ENCODE assay signal across 20 cellular contexts in the genomic region with DNA sequence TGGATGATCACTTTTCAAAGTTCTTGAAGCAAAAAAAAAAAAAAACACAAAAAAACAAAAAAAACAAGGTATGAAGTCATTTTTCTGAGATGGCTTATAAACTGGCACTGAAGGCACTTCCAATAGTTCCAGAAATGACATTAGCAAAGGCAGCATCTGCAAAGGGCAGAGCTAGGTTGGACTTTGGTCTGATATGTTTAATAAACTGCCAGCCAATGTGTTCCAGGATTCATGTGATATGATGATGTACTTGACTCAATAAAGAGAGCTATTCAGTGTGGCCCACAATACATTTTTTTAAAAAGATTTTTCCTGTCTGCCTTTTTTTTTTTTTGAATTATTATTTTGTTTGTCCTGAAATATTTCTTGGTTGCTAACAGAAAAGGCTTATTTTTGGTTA.
"Had no signal": no experiment of that assay in that cellular context is flagged by ENCODE, and none has a peak within 500 bp of the region (broad histone marks: within the 10 kb centered on the region; RNA-seq: fewer than 3 reads in every experiment).

No MANE protein-coding gene starts in this region.

- H2AFZ ChIP-seq: parathyroid adenoma had no signal

- H3K27me3 ChIP-seq: heart left ventricle, left lung, stomach had no signal

- DNase-seq: effector memory CD8-positive, alpha-beta T cell; erythroblast; heart left ventricle; hippocampal formation; kidney glomerular epithelial cell; left lung; lower lobe of right lung; naive B cell; occipital lobe; retina; stimulated activated CD4-positive, alpha-beta T cell treated with anti-CD3 and anti-CD28 coated beads, Interleukin-2, amount 100 ng/mL, for 24 hours; stimulated activated naive CD4-positive, alpha-beta T cell; stomach; substantia nigra; trophoblast cell had no signal

- ATAC-seq: effector memory CD8-positive, alpha-beta T cell; heart left ventricle; left lung; lower lobe of right lung; sciatic nerve had no signal

- FAIRE-seq: frontal cortex had no signal

- H3K27ac ChIP-seq: heart left ventricle, left lung, lower lobe of right lung, parathyroid adenoma, prostate gland, stomach, thoracic aorta had no signal

- H3K9ac ChIP-seq: parathyroid adenoma had no signal

- H3K9me3 ChIP-seq: heart left ventricle, left lung, lower lobe of right lung, prostate gland, stomach, thoracic aorta had no signal

- H3K36me3 ChIP-seq: prostate gland, thoracic aorta had no signal

- H3K4me1 ChIP-seq: heart left ventricle, left lung, lower lobe of right lung, parathyroid adenoma, prostate gland, stomach had no signal

- H3K4me3 ChIP-seq: heart left ventricle, left lung, lower lobe of right lung, prostate gland, stomach, thoracic aorta had no signal

- H3K79me2 ChIP-seq: parathyroid adenoma had no signal
